Comparison of ENCODE assay signal across 24 cellular contexts in the genomic region with DNA sequence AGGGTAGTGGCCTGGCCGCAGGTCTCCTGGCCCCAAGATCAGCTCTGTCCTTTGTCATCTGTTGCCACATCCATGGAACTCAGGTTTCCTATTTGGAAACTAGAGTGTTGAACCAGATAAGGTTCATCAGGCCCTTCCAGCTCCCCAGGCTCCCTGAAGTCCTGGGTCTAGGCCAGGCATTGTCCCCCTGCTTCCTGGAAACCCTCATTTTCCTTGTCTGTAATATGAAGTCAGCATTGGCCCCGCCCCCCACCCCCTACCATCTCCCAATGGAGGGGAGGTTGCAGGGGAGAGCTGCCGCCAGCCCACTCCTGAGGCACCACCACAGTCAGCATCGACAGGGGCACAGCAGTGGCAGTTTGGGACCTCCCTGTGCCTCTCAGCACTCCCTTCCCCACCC. TPM values are rescaled to one million over a fixed set of nuclear protein-coding genes. Genes with fewer than 3 reads are reported as not detected.
"Had no signal": no experiment of that assay in that cellular context is flagged by ENCODE, and none has a peak within 500 bp of the region (broad histone marks: within the 10 kb centered on the region; RNA-seq: fewer than 3 reads in every experiment).

No MANE protein-coding gene starts in this region.

- H3K36me3 ChIP-seq: left lung, ovary, tibial nerve, uterus had no signal

- H3K9me3 Mint-ChIP-seq: activated T-cell treated with anti-CD3 and anti-CD28 coated beads, Interleukin-2, amount 50 U/mL, for 72 hours; neural crest cell; T-helper 1 cell treated with Interleukin-12 subunit alpha and Interleukin-12 subunit beta and Interleukin-4 antibody, amounts not matched to agents 30 μg/mL and 1 μg/mL, for 36 hours had no signal

- H3K27ac Mint-ChIP-seq: activated naive CD8-positive, alpha-beta T cell; activated T-cell treated with anti-CD3 and anti-CD28 coated beads, Interleukin-2, amount 50 U/mL, for 72 hours; T-helper 1 cell treated with Interleukin-12 subunit alpha and Interleukin-12 subunit beta and Interleukin-4 antibody, amounts not matched to agents 30 μg/mL and 1 μg/mL, for 36 hours had no signal

- H3K27ac ChIP-seq: body of pancreas, epithelial cell of prostate, foreskin keratinocyte, left lung, ovary, uterus had no signal

- H3K4me3 ChIP-seq: body of pancreas, left lung, ovary, tibial nerve, uterus had no signal

- H3K36me3 Mint-ChIP-seq: activated naive CD8-positive, alpha-beta T cell had no signal

- H3K9me3 ChIP-seq: body of pancreas, left lung, ovary, tibial nerve, uterus had no signal

- H3K27me3 ChIP-seq: body of pancreas, foreskin keratinocyte, left lung, ovary, tibial nerve, uterus had no signal

- H3K4me3 Mint-ChIP-seq: activated naive CD8-positive, alpha-beta T cell; activated T-cell treated with anti-CD3 and anti-CD28 coated beads, Interleukin-2, amount 50 U/mL, for 72 hours; neural crest cell; T-helper 1 cell treated with Interleukin-12 subunit alpha and Interleukin-12 subunit beta and Interleukin-4 antibody, amounts not matched to agents 30 μg/mL and 1 μg/mL, for 36 hours had no signal

- DNase-seq: activated CD4-positive, CD25-positive, alpha-beta regulatory T cell treated with anti-CD3 and anti-CD28 coated beads, Interleukin-2, amount 50 U/mL, for 72 hours; activated CD8-positive, alpha-beta memory T cell treated with anti-CD3 and anti-CD28 coated beads for 24 hours; activated CD8-positive, alpha-beta memory T cell treated with anti-CD3 and anti-CD28 coated beads, Interleukin-2, amount 50 U/mL, for 48 hours; activated gamma-delta T cell treated with Interleukin-2 at 50 U/mL for 16 hours; activated T-cell treated with anti-CD3 and anti-CD28 coated beads, Interleukin-2, amount 50 U/mL, for 72 hours; body of pancreas; stimulated activated CD4-positive, alpha-beta T cell treated with anti-CD3 and anti-CD28 coated beads, Interleukin-12 subunit alpha, Interleukin-12 subunit beta, amount 100 ng/mL, for 4 hours; stimulated activated CD4-positive, alpha-beta T cell treated with anti-CD3 and anti-CD28 coated beads, Interleukin-1b, Interleukin-23, amount 100 ng/mL, for 48 hours; stimulated activated CD8-positive, alpha-beta memory T cell treated with anti-CD3 and anti-CD28 coated beads, Interleukin-4, amount 100 ng/mL, for 48 hours; stimulated activated naive CD8-positive, alpha-beta T cell treated with anti-CD3 and anti-CD28 coated beads, Interleukin-15, Interleukin-2, amounts not matched to agents 100 U/mL and 50 U/mL, for 24 hours; uterus had no signal

- H3K4me1 ChIP-seq: foreskin keratinocyte, uterus had no signal

- H3K27me3 Mint-ChIP-seq: activated naive CD8-positive, alpha-beta T cell had no signal

RNA-seq across cellular contexts. Expression of a gene that starts 9.0 kb away (rescaled TPM):
- total RNA-seq: activated T-cell treated with anti-CD3 and anti-CD28 coated beads, Interleukin-2, amount 50 U/mL, for 72 hours; body of pancreas; cardiac septum; fibroblast of lung; foreskin keratinocyte; kidney epithelial cell; left lung; myocyte; neural crest cell; tibial nerve; uterus had no signal
- polyA plus RNA-seq: fibroblast of lung, foreskin keratinocyte, ovary had no signal

RNA-seq across cellular contexts. Expression of a gene that starts 19.5 kb away (rescaled TPM):
- total RNA-seq: activated T-cell treated with anti-CD3 and anti-CD28 coated beads, Interleukin-2, amount 50 U/mL, for 72 hours; body of pancreas; cardiac septum; fibroblast of lung; foreskin keratinocyte; kidney epithelial cell; myocyte; neural crest cell; tibial nerve; uterus had no signal
- polyA plus RNA-seq: fibroblast of lung, foreskin keratinocyte had no signal

RNA-seq across cellular contexts. Expression of a gene that starts 51.6 kb away (rescaled TPM):
- total RNA-seq: activated T-cell treated with anti-CD3 and anti-CD28 coated beads, Interleukin-2, amount 50 U/mL, for 72 hours; body of pancreas; cardiac septum; dorsolateral prefrontal cortex; fibroblast of lung; foreskin keratinocyte; kidney epithelial cell; left lung; myocyte; neural crest cell; ovary; tibial nerve; uterus had no signal
- polyA plus RNA-seq: fibroblast of lung, foreskin keratinocyte, ovary had no signal
